33 cellular contexts compared by ENCODE assay signal in the genomic region with DNA sequence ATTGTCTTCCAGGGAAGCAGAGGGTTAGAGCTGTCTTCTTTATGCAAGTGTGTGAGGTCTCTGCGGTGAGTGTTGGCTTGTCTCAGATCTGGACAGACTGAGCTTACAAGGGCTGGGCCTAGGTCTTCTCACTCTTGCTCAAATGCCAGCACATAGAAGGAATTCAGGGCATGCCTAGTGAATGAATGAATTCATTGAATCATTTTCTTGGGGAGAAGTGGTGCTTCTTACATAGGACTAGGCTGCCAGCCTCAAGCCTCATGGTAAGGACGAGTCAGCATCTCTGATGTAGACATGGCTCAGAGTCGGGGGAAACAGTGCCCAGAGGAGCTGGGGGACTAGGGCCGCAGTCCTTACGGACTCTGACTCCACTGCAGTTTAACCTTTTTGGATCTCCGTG. TPM values are rescaled to one million over a fixed set of nuclear protein-coding genes. Genes with fewer than 3 reads are reported as not detected.
DNase-seq lines count a peak whose midpoint lies in the region; ATAC-seq and TF ChIP-seq lines count a peak whose summit lies in the region.
"Had no signal": no experiment of that assay in that cellular context is flagged by ENCODE, and none has a peak within 500 bp of the region (broad histone marks: within the 10 kb centered on the region; RNA-seq: fewer than 3 reads in every experiment).

No MANE protein-coding gene starts in this region.

- intact Hi-C loops in left ventricle myocardium inferior (cut with micrococcal nuclease) (no loop called here), left cardiac atrium (cut with DNase I) (no loop called here)

- ATAC-seq in left cardiac atrium: no peak
- no peak for ATAC-seq in stimulated activated naive B cell treated with anti-CD40 and anti-IgM and Interleukin-4, amounts not matched to agents 10 μg/mL and 1 μg/mL and 100 μg/mL, for 72 hours (replicated peaks)
- ATAC-seq in HG03025 (IDR thresholded peaks at IDR 0.05; ENCODE audit: low FRiP score, unreplicated experiment): no peak
- ATAC-seq: activated CD4-positive, alpha-beta T cell treated with anti-CD3 and anti-CD28 coated beads for 36 hours; mucosa of descending colon; natural killer cell had no signal

- peak overlapping the region; percentile 81 for H3K27ac ChIP-seq in left ventricle myocardium inferior (replicated peaks)
- peak overlapping the region; percentile 20 for H3K27ac ChIP-seq in cingulate gyrus (ENCODE audit: low read depth, low read length)
- H3K27ac ChIP-seq: esophagus muscularis mucosa, PC-9 had no signal

- H3K27ac Mint-ChIP-seq in stimulated activated naive B cell treated with anti-CD40 and anti-IgM and Interleukin-4, amounts not matched to agents 10 μg/mL and 1 μg/mL and 100 μg/mL, for 72 hours: peak overlapping the region; percentile 22
- H3K27ac Mint-ChIP-seq: activated CD4-positive, alpha-beta T cell treated with anti-CD3 and anti-CD28 coated beads for 36 hours; activated naive CD8-positive, alpha-beta T cell; H9 had no signal

- TF ChIP-seq CTCF in left ventricle myocardium inferior (IDR thresholded peaks at IDR 0.05; ENCODE audit: borderline replicate concordance): no peak

- H3K36me3 ChIP-seq in left ventricle myocardium inferior: peaks cover 97% of the 10 kb centered on the region

- peaks cover 59 to 80% of the 10 kb centered on the region in 2 donors for H3K36me3 Mint-ChIP-seq in stimulated activated naive B cell treated with anti-CD40 and anti-IgM and Interleukin-4, amounts not matched to agents 10 μg/mL and 1 μg/mL and 100 μg/mL, for 72 hours

- H3K4me1 ChIP-seq in left ventricle myocardium inferior: peaks cover 25% of the 10 kb centered on the region

- peaks cover 0 to 2% of the 10 kb centered on the region in 2 donors for H3K9me3 Mint-ChIP-seq in stimulated activated naive B cell treated with anti-CD40 and anti-IgM and Interleukin-4, amounts not matched to agents 10 μg/mL and 1 μg/mL and 100 μg/mL, for 72 hours
- H3K9me3 Mint-ChIP-seq: H9, natural killer cell had no signal

- peaks cover 0 to 7% of the 10 kb centered on the region in 2 donors for H3K4me1 Mint-ChIP-seq in stimulated activated naive B cell treated with anti-CD40 and anti-IgM and Interleukin-4, amounts not matched to agents 10 μg/mL and 1 μg/mL and 100 μg/mL, for 72 hours
- H3K4me1 Mint-ChIP-seq: activated CD4-positive, alpha-beta T cell treated with anti-CD3 and anti-CD28 coated beads for 36 hours; H9 had no signal

- no peaks in the 10 kb centered on the region for H3K9me3 ChIP-seq in left ventricle myocardium inferior (replicated peaks)
- H3K9me3 ChIP-seq: esophagus muscularis mucosa, mucosa of descending colon had no signal

- H3K27me3 ChIP-seq in left ventricle myocardium inferior (ENCODE audit: low read depth): no peaks in the 10 kb centered on the region
- H3K27me3 ChIP-seq: esophagus muscularis mucosa had no signal

- DNase-seq in left ventricle myocardium inferior: no peak
- no peak for DNase-seq in left cardiac atrium
- DNase-seq in RKO (ENCODE audit: low spot score): peak; percentile 21
- DNase-seq in stimulated activated naive B cell treated with anti-CD40 and anti-IgM and Interleukin-4, amounts not matched to agents 10 μg/mL and 1 μg/mL and 100 μg/mL, for 72 hours: no peak
- DNase-seq in NCI-H510A treated with DMSO at 0.1 percent for 48 hours (lab: John Stamatoyannopoulos, UW): no peak
- DNase-seq: activated CD4-positive, alpha-beta T cell treated with anti-CD3 and anti-CD28 coated beads for 36 hours; activated effector memory CD4-positive, alpha-beta T cell treated with Interleukin-2 at 50 U/mL for 16 hours; CD4-positive, alpha-beta memory T cell; DND-41; H9; hippocampal formation; mammary epithelial cell; MM.1S; mucosa of descending colon; natural killer cell; NCI-H1930; NCI-H2171 treated with DMSO at 0.1 percent for 48 hours; NCI-H526 treated with DMSO at 0.1 percent for 48 hours; occipital lobe; PC-9; SIG-M5; stimulated activated naive CD4-positive, alpha-beta T cell had no signal

- H3K4me3 Mint-ChIP-seq in stimulated activated naive B cell treated with anti-CD40 and anti-IgM and Interleukin-4, amounts not matched to agents 10 μg/mL and 1 μg/mL and 100 μg/mL, for 72 hours: no peak overlapping the region
- H3K4me3 Mint-ChIP-seq: activated CD4-positive, alpha-beta T cell treated with anti-CD3 and anti-CD28 coated beads for 36 hours; activated naive CD8-positive, alpha-beta T cell; CD4-positive, alpha-beta memory T cell; H9; natural killer cell had no signal

- no peak overlapping the region for H3K4me3 ChIP-seq in left ventricle myocardium inferior
- H3K4me3 ChIP-seq: esophagus muscularis mucosa, mucosa of descending colon, PC-9 had no signal

- no peaks in the 10 kb centered on the region for H3K27me3 Mint-ChIP-seq in stimulated activated naive B cell treated with anti-CD40 and anti-IgM and Interleukin-4, amounts not matched to agents 10 μg/mL and 1 μg/mL and 100 μg/mL, for 72 hours
- H3K27me3 Mint-ChIP-seq: activated CD4-positive, alpha-beta T cell treated with anti-CD3 and anti-CD28 coated beads for 36 hours; activated naive CD8-positive, alpha-beta T cell; CD4-positive, alpha-beta memory T cell had no signal

RNA-seq across cellular contexts. Expression of gene MKRN2, which starts 17.2 kb away (rescaled TPM):
- total RNA-seq in left ventricle myocardium inferior (34.3 TPM), left cardiac atrium (10 to 100 TPM; 23.9 to 31.7 TPM)

RNA-seq across cellular contexts. Expression of gene MKRN2OS, which starts 28.8 kb away (rescaled TPM):
- total RNA-seq in left ventricle myocardium inferior (1.8 TPM), left cardiac atrium (not detected)
- total RNA-seq: A673; activated CD4-positive, alpha-beta T cell treated with anti-CD3 and anti-CD28 coated beads for 36 hours; CD4-positive, alpha-beta memory T cell; dermis blood vessel endothelial cell; esophagus muscularis mucosa; frontal cortex; natural killer cell; occipital lobe; pulmonary artery endothelial cell; T-helper 2 cell treated with Interferon-gamma antibody and Interleukin-4, amounts not matched to agents 100 ng/mL and 5 ng/mL, for 36 hours; temporal lobe; urinary bladder had no signal
